7 cellular contexts compared by ENCODE assay signal in genomic region chr7:151013356-151013727, GRCh38. TPM values are rescaled to one million over a fixed set of nuclear protein-coding genes. Genes with fewer than 3 reads are reported as not detected.
DNase-seq lines count a peak whose midpoint lies in the region; ATAC-seq and TF ChIP-seq lines count a peak whose summit lies in the region.
"Had no signal": no experiment of that assay in that cellular context is flagged by ENCODE, and none has a peak within 500 bp of the region (broad histone marks: within the 10 kb centered on the region; RNA-seq: fewer than 3 reads in every experiment).

No MANE protein-coding gene starts in this region.

- in situ Hi-C loops in ACHN (cut with HindIII; ENCODE audit: low pct_ligation_motif_present, low pct_unique_long_range_greater_than_20kb, low sequenced_read_pairs), result no loop called here

- peaks cover 5 to 35% (median 9%) of the 10 kb centered on the region in 4 donors for H3K4me1 ChIP-seq in Peyer's patch

- peak overlapping the region; percentile 34 for H3K4me3 ChIP-seq in BJ (ENCODE audit: low read depth, low read length)
- H3K4me3 ChIP-seq in Peyer's patch, result peak overlapping the region; percentile 26 to 48 (median 38)
- H3K4me3 ChIP-seq in kidney epithelial cell (ENCODE audit: low read depth, low read length), result peak overlapping the region; percentile 24

- TF ChIP-seq CTCF in BJ (IDR thresholded peaks at IDR 0.05; ENCODE audit: insufficient read depth, low read depth, low read length) (no peak), Peyer's patch (IDR thresholded peaks at IDR 0.05) (no peak), kidney epithelial cell (IDR thresholded peaks at IDR 0.05; ENCODE audit: insufficient read depth, low read length, poor library complexity, severe bottlenecking) (no peak)

- peaks cover 6% of the 10 kb centered on the region for H3K27me3 ChIP-seq in BJ (ENCODE audit: control insufficient read depth, insufficient read depth, low read length)
- no peaks in the 10 kb centered on the region for H3K27me3 ChIP-seq in Peyer's patch
- peaks cover 56% of the 10 kb centered on the region for H3K27me3 ChIP-seq in kidney epithelial cell (ENCODE audit: control insufficient read depth, insufficient read depth, low read length)

- CTCF ChIA-PET in BJ (lab: Yijun Ruan, JAX), result interaction anchor here (0.8 to 6.9 kb wide), 12 partner anchors 8 to 164 kb away, joined by 3 to 91 read pairs (median 4); no protein-coding TSS in a partner anchor

- ATAC-seq in HG03108 (IDR thresholded peaks at IDR 0.05; ENCODE audit: unreplicated experiment), result no peak

- H3K9me3 ChIP-seq in Peyer's patch, result no peaks in the 10 kb centered on the region

- DNase-seq in BJ (ENCODE audit: low read depth) (no peak), Peyer's patch (no peak), kidney epithelial cell (ENCODE audit: low read depth) (no peak), ACHN (no peak), retina (no peak)
- DNase-seq: NCI-H187 treated with DMSO at 0.1 percent for 48 hours had no signal

- H3K27ac ChIP-seq in Peyer's patch, result peak overlapping the region in 2 of 4 donors; percentile 72 to 79

- no peak for TF ChIP-seq POLR2A in Peyer's patch (IDR thresholded peaks at IDR 0.05)

- POLR2A ChIA-PET in BJ (lab: Charles Lee), result no interaction called here

- H3K36me3 ChIP-seq in BJ (ENCODE audit: control insufficient read depth, insufficient read depth, low read length) (no peaks in the 10 kb centered on the region), Peyer's patch (no peaks in the 10 kb centered on the region), kidney epithelial cell (ENCODE audit: control insufficient read depth, insufficient read depth, low read length) (no peaks in the 10 kb centered on the region)

RNA-seq across cellular contexts. Expression of gene ATG9B, which starts 11.0 kb away (rescaled TPM):
- 0.07 and 0.15 TPM in 2 replicates for polyA plus RNA-seq in BJ (2011; rRNA removed)
- 0.05 and 0.09 TPM in 2 replicates for polyA minus RNA-seq in BJ (2011; rRNA and poly(A)+ RNA removed)
- total RNA-seq in Peyer's patch (under 1 TPM in 2 of 4 donors, not detected in 2; 0.27 to 0.28 TPM), kidney epithelial cell (0.55 and 2.1 TPM in 2 replicates)

RNA-seq across cellular contexts. Expression of gene ABCB8, which starts 14.9 kb away (rescaled TPM):
- polyA plus RNA-seq in BJ (2011; rRNA removed), result 13.0 and 23.6 TPM in 2 replicates
- polyA minus RNA-seq in BJ (2011; rRNA and poly(A)+ RNA removed), result 23.2 and 30.4 TPM in 2 replicates
- total RNA-seq in Peyer's patch (10 to 100 TPM; 23.1 to 79.7 (median 42.7) TPM), kidney epithelial cell (36.8 and 37.1 TPM in 2 replicates)

RNA-seq across cellular contexts. Expression of gene NOS3, which starts 22.5 kb away (rescaled TPM):
- 0.60 and 1.3 TPM in 2 replicates for polyA plus RNA-seq in BJ (2011; rRNA removed)
- polyA minus RNA-seq in BJ (2011; rRNA and poly(A)+ RNA removed), result 0.36 and 1.5 TPM in 2 replicates
- total RNA-seq in Peyer's patch (10 to 100 TPM in 1 of 4 donors, 1 to 10 TPM in 3; 1.2 to 18.2 (median 5.4) TPM), kidney epithelial cell (1.0 and 3.1 TPM in 2 replicates)

RNA-seq across cellular contexts. Expression of gene ASIC3, which starts 35.0 kb away (rescaled TPM):
- polyA plus RNA-seq in BJ (2011; rRNA removed), result 0.26 and 0.45 TPM in 2 replicates
- polyA minus RNA-seq in BJ (2011; rRNA and poly(A)+ RNA removed), result 0.24 TPM in 1 of 2 replicates, not detected in the other
- 10 to 100 TPM in 1 of 4 donors, 1 to 10 TPM in 3; 2.5 to 10.7 (median 5.0) TPM for total RNA-seq in Peyer's patch
- total RNA-seq in kidney epithelial cell, result 0.04 and 0.41 TPM in 2 replicates

RNA-seq across cellular contexts. Expression of gene KCNH2, which starts 35.2 kb away (rescaled TPM):
- 0.02 and 0.06 TPM in 2 replicates for polyA plus RNA-seq in BJ (2011; rRNA removed)
- polyA minus RNA-seq in BJ (2011; rRNA and poly(A)+ RNA removed), result 0.05 TPM in 1 of 2 replicates, not detected in the other
- total RNA-seq in Peyer's patch (1 to 10 TPM; 2.4 to 8.5 (median 3.4) TPM), kidney epithelial cell (2.1 and 4.1 TPM in 2 replicates)
